ENCODE assay signal across 10 cellular contexts in the genomic region with DNA sequence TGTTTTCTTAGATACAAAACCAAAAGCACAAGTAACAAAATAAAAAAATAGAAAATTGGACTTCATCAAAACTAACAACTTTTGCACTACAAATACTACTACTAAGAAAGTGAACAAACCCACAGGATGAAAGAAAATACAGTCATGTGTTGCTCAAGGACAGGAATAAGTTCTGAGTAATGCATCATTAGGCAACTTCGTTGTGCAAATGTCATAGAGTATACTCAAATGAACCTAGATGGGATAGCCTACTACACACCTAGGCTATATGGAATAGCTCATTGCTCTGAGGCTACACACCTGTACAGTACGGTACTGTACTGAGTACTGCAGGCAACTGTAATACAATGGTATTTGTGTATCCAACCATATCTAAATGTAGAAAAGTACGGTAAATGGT.
DNase-seq lines count a peak whose midpoint lies in the region; TF ChIP-seq lines count a peak whose summit lies in the region.
"Had no signal": no experiment of that assay in that cellular context is flagged by ENCODE, and none has a peak within 500 bp of the region (broad histone marks: within the 10 kb centered on the region; RNA-seq: fewer than 3 reads in every experiment).

No MANE protein-coding gene starts in this region.

- peak overlapping the region; percentile 95 for H3K27ac Mint-ChIP-seq in activated CD4-positive, alpha-beta memory T cell treated with anti-CD3 and anti-CD28 coated beads for 36 hours

- no peak for TF ChIP-seq POLR2A in prostate gland (IDR thresholded peaks at IDR 0.05)

- H3K36me3 Mint-ChIP-seq in activated CD4-positive, alpha-beta memory T cell treated with anti-CD3 and anti-CD28 coated beads for 36 hours = peaks cover 25% of the 10 kb centered on the region

- no peak overlapping the region for H2AFZ ChIP-seq in ACC112 (ENCODE audit: low read length, unreplicated experiment)

- TF ChIP-seq CTCF in prostate gland (IDR thresholded peaks at IDR 0.05) = no peak

- intact Hi-C loops in activated CD4-positive, alpha-beta memory T cell treated with anti-CD3 and anti-CD28 coated beads for 36 hours (cut with micrococcal nuclease) = loop anchor here (1.0 to 2.0 kb wide), 3 partner anchors 9 to 78 kb away; no protein-coding TSS in a partner anchor
- intact Hi-C loops in prostate gland (cut with DNase I) = no loop called here

- H3K27ac ChIP-seq in ACC112 (ENCODE audit: low read depth, low read length) (peak overlapping the region; percentile 90), prostate gland (no peak overlapping the region)

- H3K9me3 Mint-ChIP-seq in activated CD4-positive, alpha-beta memory T cell treated with anti-CD3 and anti-CD28 coated beads for 36 hours = no peaks in the 10 kb centered on the region

- no peaks in the 10 kb centered on the region for H3K27me3 Mint-ChIP-seq in activated CD4-positive, alpha-beta memory T cell treated with anti-CD3 and anti-CD28 coated beads for 36 hours

- DNase-seq in HPDE6-E6E7 (ENCODE audit: extremely low spot score) (peak; percentile 49), iris pigment epithelial cell (ENCODE audit: low read depth) (peak; percentile 86), prostate gland (ENCODE audit: low spot score) (no peak), NCI-H1436 treated with DMSO at 0.1 percent for 48 hours (lab: John Stamatoyannopoulos, UW) (no peak), OCI-M1 (lab: John Stamatoyannopoulos, UW) (no peak), OCI-M2 (lab: John Stamatoyannopoulos, UW; ENCODE audit: unreplicated experiment) (no peak)
- DNase-seq in activated CD4-positive, alpha-beta memory T cell treated with anti-CD3 and anti-CD28 coated beads for 36 hours = no peak
- DNase-seq: activated gamma-delta T cell, NCI-H2081 had no signal

- POLR2A ChIA-PET in activated CD4-positive, alpha-beta memory T cell treated with anti-CD3 and anti-CD28 coated beads for 36 hours (lab: Charles Lee) = interaction anchor here (0.5 to 1.0 kb wide), 4 partner anchors 9 to 81 kb away, joined by 3 to 5 read pairs (median 3); no protein-coding TSS in a partner anchor

- peaks cover 21% of the 10 kb centered on the region for H3K79me2 ChIP-seq in ACC112 (ENCODE audit: control insufficient read depth, insufficient read depth, low read length, unreplicated experiment)

- peaks cover 64% of the 10 kb centered on the region for H3K4me1 Mint-ChIP-seq in activated CD4-positive, alpha-beta memory T cell treated with anti-CD3 and anti-CD28 coated beads for 36 hours (ENCODE audit: low read depth)

- no peaks in the 10 kb centered on the region for H3K9me3 ChIP-seq in prostate gland

- no peaks in the 10 kb centered on the region for H3K27me3 ChIP-seq in ACC112 (ENCODE audit: insufficient read depth, low read length)
- no peaks in the 10 kb centered on the region for H3K27me3 ChIP-seq in prostate gland (replicated peaks; ENCODE audit: insufficient read depth)

- 94% methylated on average over 3 of the region's 3 CpGs for WGBS in prostate gland

- peak overlapping the region; percentile 35 for H3K4me3 Mint-ChIP-seq in activated CD4-positive, alpha-beta memory T cell treated with anti-CD3 and anti-CD28 coated beads for 36 hours

- H3K4me3 ChIP-seq in ACC112 (ENCODE audit: low read depth, low read length) = no peak overlapping the region
- no peak overlapping the region for H3K4me3 ChIP-seq in prostate gland

- H3K4me1 ChIP-seq in ACC112 (ENCODE audit: control insufficient read depth, insufficient read depth, low read length, unreplicated experiment) (peaks cover 27% of the 10 kb centered on the region), prostate gland (replicated peaks) (no peaks in the 10 kb centered on the region)

- CTCF ChIA-PET in activated CD4-positive, alpha-beta memory T cell treated with anti-CD3 and anti-CD28 coated beads for 36 hours (lab: Charles Lee) = interaction anchor here (1.6 kb wide), 1 partner anchor 80 kb away, joined by 4 read pairs; no protein-coding TSS in a partner anchor

- no peaks in the 10 kb centered on the region for H3K36me3 ChIP-seq in ACC112 (ENCODE audit: insufficient read depth, low read length)
- no peaks in the 10 kb centered on the region for H3K36me3 ChIP-seq in prostate gland

Comparison
In these comparisons a context has a peak if more than half of its experiments do, and no peak if none do; other contexts are left out.
1. DNase-seq: peak in HPDE6-E6E7 (single experiment) and iris pigment epithelial cell (single experiment); none in activated CD4-positive, alpha-beta memory T cell treated with anti-CD3 and anti-CD28 coated beads for 36 hours (single experiment), prostate gland (single experiment), NCI-H1436 treated with DMSO at 0.1 percent for 48 hours (single experiment), OCI-M1 (single experiment) and OCI-M2 (single experiment).